In genomic region chr1:228368801-228369607, GRCh38 we compare ENCODE assay signal across 1 cellular context.
TF ChIP-seq lines count a peak whose summit lies in the region.

No MANE protein-coding gene starts in this region.

TF ChIP-seq in K562, 482 proteins besides CTCF, POLR2A, EP300 and RAD21 (continued from another document and continues in another):
- TF ChIP-seq UBTF (IDR thresholded peaks at IDR 0.05; ENCODE audit: borderline replicate concordance in 1 of 2, low read depth in 2 of 2, low read length in 2 of 2) = peak in 1 of 2 experiments; percentile 50; a peak in 1 of 4 replicates
- TF ChIP-seq SOX6 (IDR thresholded peaks at IDR 0.05) = peak; percentile 90
- no peak for TF ChIP-seq NFXL1 (CRISPR knock-in tag; IDR thresholded peaks at IDR 0.05)
- TF ChIP-seq, protein P1, sequence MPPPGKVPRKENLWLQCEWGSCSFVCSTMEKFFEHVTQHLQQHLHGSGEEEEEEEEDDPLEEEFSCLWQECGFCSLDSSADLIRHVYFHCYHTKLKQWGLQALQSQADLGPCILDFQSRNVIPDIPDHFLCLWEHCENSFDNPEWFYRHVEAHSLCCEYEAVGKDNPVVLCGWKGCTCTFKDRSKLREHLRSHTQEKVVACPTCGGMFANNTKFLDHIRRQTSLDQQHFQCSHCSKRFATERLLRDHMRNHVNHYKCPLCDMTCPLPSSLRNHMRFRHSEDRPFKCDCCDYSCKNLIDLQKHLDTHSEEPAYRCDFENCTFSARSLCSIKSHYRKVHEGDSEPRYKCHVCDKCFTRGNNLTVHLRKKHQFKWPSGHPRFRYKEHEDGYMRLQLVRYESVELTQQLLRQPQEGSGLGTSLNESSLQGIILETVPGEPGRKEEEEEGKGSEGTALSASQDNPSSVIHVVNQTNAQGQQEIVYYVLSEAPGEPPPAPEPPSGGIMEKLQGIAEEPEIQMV (tag; conservative IDR thresholded peaks at IDR 0.05; ENCODE audit: low read depth) = 0 out of 2 replicates have a peak, but pooled peaks have one; percentile 5
- 0 out of 2 replicates have a peak, but pooled peaks have one; percentile 28 for TF ChIP-seq ZNF23 (CRISPR knock-in tag; IDR thresholded peaks at IDR 0.05)
- peak; percentile 96 for TF ChIP-seq ATF7 (IDR thresholded peaks at IDR 0.05)
- no peak for TF ChIP-seq ARID2 (IDR thresholded peaks at IDR 0.05)
- peak; percentile 83 for TF ChIP-seq CXXC5 (CRISPR knock-in tag; IDR thresholded peaks at IDR 0.05)
- TF ChIP-seq HCFC1 (IDR thresholded peaks at IDR 0.05; ENCODE audit: low read depth, low read length) = peak; percentile 19; the same call in 1 of the 2 replicates
- no peak; a peak in 1 of 4 replicates for TF ChIP-seq SRF (CRISPR knock-in tag; IDR thresholded peaks at IDR 0.05)
- peak; percentile 73; the same call in 1 of the 2 replicates for TF ChIP-seq CBX1 (IDR thresholded peaks at IDR 0.05; ENCODE audit: low read depth)
- TF ChIP-seq MYNN (IDR thresholded peaks at IDR 0.05) = peak; percentile 95
- TF ChIP-seq MYNN (CRISPR knock-in tag; IDR thresholded peaks at IDR 0.05) = no peak
- no peak for TF ChIP-seq POLR3G (IDR thresholded peaks at IDR 0.05; ENCODE audit: extremely low read depth, insufficient read length, insufficient replicate concordance)
- TF ChIP-seq DNMT1 (IDR thresholded peaks at IDR 0.05) = no peak
- TF ChIP-seq, protein P2, sequence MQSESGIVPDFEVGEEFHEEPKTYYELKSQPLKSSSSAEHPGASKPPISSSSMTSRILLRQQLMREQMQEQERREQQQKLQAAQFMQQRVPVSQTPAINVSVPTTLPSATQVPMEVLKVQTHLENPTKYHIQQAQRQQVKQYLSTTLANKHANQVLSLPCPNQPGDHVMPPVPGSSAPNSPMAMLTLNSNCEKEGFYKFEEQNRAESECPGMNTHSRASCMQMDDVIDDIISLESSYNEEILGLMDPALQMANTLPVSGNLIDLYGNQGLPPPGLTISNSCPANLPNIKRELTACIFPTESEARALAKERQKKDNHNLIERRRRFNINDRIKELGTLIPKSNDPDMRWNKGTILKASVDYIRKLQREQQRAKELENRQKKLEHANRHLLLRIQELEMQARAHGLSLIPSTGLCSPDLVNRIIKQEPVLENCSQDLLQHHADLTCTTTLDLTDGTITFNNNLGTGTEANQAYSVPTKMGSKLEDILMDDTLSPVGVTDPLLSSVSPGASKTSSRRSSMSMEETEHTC (IDR thresholded peaks at IDR 0.05) = peak; percentile 99
- no peak; the same call in 1 of the 2 replicates for TF ChIP-seq ZNF239 (CRISPR knock-in tag; IDR thresholded peaks at IDR 0.05)
- TF ChIP-seq ZNF347 (CRISPR knock-in tag; IDR thresholded peaks at IDR 0.05; ENCODE audit: low read depth) = no peak
- peak; percentile 88 for TF ChIP-seq TARDBP (IDR thresholded peaks at IDR 0.05)
- TF ChIP-seq, protein P3, sequence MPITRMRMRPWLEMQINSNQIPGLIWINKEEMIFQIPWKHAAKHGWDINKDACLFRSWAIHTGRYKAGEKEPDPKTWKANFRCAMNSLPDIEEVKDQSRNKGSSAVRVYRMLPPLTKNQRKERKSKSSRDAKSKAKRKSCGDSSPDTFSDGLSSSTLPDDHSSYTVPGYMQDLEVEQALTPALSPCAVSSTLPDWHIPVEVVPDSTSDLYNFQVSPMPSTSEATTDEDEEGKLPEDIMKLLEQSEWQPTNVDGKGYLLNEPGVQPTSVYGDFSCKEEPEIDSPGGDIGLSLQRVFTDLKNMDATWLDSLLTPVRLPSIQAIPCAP (CRISPR knock-in tag; IDR thresholded peaks at IDR 0.05; ENCODE audit: borderline replicate concordance) = no peak
- TF ChIP-seq ZBTB9 (CRISPR knock-in tag; IDR thresholded peaks at IDR 0.05) = peak; percentile 44
- TF ChIP-seq ZNF354B (CRISPR knock-in tag; IDR thresholded peaks at IDR 0.05) = no peak
- 0 out of 2 replicates have a peak, but pooled peaks have one; percentile 52 for TF ChIP-seq NFATC3 (IDR thresholded peaks at IDR 0.05)
- no peak for TF ChIP-seq ZNF384 (IDR thresholded peaks at IDR 0.05; ENCODE audit: low read depth, low read length)
- TF ChIP-seq CBX8 (IDR thresholded peaks at IDR 0.05; ENCODE audit: borderline replicate concordance, extremely low read depth, low read depth, low read length, poor library complexity, severe bottlenecking) = no peak
- TF ChIP-seq YY1 (IDR thresholded peaks at IDR 0.05; ENCODE audit: borderline replicate concordance in 1 of 3, control insufficient read depth in 1 of 3, extremely low read depth in 1 of 3, insufficient read depth in 3 of 3, insufficient read length in 1 of 3, insufficient replicate concordance in 2 of 3, low read depth in 1 of 3, low read length in 2 of 3) = no peak
- TF ChIP-seq THRAP3 (IDR thresholded peaks at IDR 0.05; ENCODE audit: borderline replicate concordance) = no peak
- no peak; the same call in 1 of the 2 replicates for TF ChIP-seq MEF2A (IDR thresholded peaks at IDR 0.05; ENCODE audit: control insufficient read depth, low read depth, low read length)
- no peak for TF ChIP-seq RREB1 (CRISPR knock-in tag; IDR thresholded peaks at IDR 0.05)
- TF ChIP-seq, protein P4, sequence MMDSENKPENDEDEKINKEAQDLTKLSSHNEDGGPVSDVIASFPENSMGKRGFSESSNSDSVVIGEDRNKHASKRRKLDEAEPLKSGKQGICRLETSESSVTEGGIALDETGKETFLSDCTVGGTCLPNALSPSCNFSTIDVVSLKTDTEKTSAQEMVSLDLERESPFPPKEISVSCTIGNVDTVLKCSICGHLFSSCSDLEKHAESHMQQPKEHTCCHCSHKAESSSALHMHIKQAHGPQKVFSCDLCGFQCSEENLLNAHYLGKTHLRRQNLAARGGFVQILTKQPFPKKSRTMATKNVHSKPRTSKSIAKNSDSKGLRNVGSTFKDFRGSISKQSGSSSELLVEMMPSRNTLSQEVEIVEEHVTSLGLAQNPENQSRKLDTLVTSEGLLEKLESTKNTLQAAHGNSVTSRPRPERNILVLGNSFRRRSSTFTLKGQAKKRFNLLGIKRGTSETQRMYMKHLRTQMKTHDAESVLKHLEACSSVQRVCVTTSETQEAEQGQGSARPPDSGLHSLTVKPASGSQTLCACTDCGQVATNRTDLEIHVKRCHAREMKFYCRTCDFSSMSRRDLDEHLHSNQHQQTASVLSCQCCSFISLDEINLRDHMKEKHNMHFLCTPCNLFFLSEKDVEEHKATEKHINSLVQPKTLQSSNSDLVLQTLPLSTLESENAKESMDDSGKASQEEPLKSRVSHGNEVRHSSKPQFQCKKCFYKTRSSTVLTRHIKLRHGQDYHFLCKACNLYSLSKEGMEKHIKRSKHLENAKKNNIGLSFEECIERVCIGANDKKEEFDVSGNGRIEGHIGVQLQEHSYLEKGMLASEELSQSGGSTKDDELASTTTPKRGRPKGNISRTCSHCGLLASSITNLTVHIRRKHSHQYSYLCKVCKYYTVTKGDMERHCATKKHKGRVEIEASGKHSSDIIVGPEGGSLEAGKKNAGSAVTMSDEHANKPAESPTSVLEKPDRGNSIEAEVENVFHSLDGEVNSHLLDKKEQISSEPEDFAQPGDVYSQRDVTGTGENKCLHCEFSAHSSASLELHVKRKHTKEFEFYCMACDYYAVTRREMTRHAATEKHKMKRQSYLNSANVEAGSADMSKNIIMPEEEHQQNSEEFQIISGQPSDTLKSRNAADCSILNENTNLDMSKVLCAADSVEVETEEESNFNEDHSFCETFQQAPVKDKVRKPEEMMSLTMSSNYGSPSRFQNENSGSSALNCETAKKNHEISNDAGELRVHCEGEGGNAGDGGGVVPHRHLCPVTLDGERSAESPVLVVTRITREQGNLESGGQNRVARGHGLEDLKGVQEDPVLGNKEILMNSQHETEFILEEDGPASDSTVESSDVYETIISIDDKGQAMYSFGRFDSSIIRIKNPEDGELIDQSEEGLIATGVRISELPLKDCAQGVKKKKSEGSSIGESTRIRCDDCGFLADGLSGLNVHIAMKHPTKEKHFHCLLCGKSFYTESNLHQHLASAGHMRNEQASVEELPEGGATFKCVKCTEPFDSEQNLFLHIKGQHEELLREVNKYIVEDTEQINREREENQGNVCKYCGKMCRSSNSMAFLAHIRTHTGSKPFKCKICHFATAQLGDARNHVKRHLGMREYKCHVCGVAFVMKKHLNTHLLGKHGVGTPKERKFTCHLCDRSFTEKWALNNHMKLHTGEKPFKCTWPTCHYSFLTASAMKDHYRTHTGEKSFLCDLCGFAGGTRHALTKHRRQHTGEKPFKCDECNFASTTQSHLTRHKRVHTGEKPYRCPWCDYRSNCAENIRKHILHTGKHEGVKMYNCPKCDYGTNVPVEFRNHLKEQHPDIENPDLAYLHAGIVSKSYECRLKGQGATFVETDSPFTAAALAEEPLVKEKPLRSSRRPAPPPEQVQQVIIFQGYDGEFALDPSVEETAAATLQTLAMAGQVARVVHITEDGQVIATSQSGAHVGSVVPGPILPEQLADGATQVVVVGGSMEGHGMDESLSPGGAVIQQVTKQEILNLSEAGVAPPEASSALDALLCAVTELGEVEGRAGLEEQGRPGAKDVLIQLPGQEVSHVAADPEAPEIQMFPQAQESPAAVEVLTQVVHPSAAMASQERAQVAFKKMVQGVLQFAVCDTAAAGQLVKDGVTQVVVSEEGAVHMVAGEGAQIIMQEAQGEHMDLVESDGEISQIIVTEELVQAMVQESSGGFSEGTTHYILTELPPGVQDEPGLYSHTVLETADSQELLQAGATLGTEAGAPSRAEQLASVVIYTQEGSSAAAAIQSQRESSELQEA (IDR thresholded peaks at IDR 0.05; ENCODE audit: low read depth) = no peak
- no peak for TF ChIP-seq ZBTB8A (IDR thresholded peaks at IDR 0.05; ENCODE audit: partially characterized antibody)
- no peak for TF ChIP-seq DEAF1 (CRISPR knock-in tag; IDR thresholded peaks at IDR 0.05)
- TF ChIP-seq KDM4B (IDR thresholded peaks at IDR 0.05; ENCODE audit: borderline replicate concordance in 2 of 2, low read depth in 1 of 2) = 0 out of 4 replicates have a peak, but pooled peaks of 1 of the 2 experiments have one; percentile 16
- no peak for TF ChIP-seq TSC22D4 (tag; IDR thresholded peaks at IDR 0.05)
- no peak for TF ChIP-seq STAT5B (CRISPR knock-in tag; IDR thresholded peaks at IDR 0.05)
